In the genomic region with DNA sequence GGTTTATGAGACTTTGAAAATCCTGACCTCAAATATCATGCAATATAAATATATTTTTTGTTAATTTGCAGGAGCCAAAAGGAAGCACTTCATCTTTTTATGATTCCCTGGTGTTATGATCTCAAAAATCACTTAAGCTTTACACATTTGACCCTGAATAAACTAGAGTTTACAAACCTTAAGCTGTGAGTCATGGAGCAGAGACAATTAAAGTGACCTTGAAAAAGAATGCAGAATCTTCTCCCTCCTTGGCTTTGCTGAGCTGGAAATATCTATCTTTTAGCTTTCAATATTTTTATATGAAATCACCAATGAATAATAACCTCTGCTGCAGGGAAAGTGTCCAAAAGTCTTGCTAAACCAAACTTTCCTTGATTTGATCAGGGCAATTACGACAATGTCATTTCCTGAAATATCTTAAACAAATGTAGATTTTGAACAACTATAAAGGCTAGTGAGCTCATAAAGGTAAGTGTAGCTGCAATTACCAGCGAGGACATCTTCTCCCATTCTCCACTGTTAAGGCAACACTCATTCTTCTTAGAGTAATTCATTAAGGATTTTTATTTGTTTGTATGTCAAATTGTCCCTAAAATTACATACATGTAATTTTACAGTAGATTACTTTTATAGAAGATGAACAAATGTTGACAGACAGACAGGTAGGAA, we compare ENCODE assay signal across 26 cellular contexts.
"Had no signal": no experiment of that assay in that cellular context is flagged by ENCODE, and none has a peak within 500 bp of the region (broad histone marks: within the 10 kb centered on the region; RNA-seq: fewer than 3 reads in every experiment).

No MANE protein-coding gene starts in this region.

- H3K4me3 Mint-ChIP-seq: effector memory CD8-positive, alpha-beta T cell; mesothelial cell of epicardium; naive thymus-derived CD4-positive, alpha-beta T cell; nephron; stimulated activated memory B cell treated with anti-CD40 and anti-IgM and Interleukin-4, amounts not matched to agents 10 μg/mL and 1 μg/mL and 100 μg/mL, for 72 hours had no signal

- ATAC-seq: effector memory CD8-positive, alpha-beta T cell; gastrocnemius medialis; left lung; naive thymus-derived CD4-positive, alpha-beta T cell; psoas muscle; right cardiac atrium; stimulated activated memory B cell treated with anti-CD40 and anti-IgM and Interleukin-4, amounts not matched to agents 10 μg/mL and 1 μg/mL and 100 μg/mL, for 72 hours; stimulated activated naive CD8-positive, alpha-beta T cell treated with anti-CD3 and anti-CD28 coated beads, Interleukin-15, Interleukin-2, amounts not matched to agents 100 U/mL and 50 U/mL, for 24 hours had no signal

- H3K4me3 ChIP-seq: colonic mucosa, gastrocnemius medialis, left lung, psoas muscle, sigmoid colon, skin epidermis, spleen, testis, tibial nerve, upper lobe of left lung, uterus had no signal

- H3K27ac Mint-ChIP-seq: effector memory CD8-positive, alpha-beta T cell; mesothelial cell of epicardium; naive thymus-derived CD4-positive, alpha-beta T cell; nephron; stimulated activated memory B cell treated with anti-CD40 and anti-IgM and Interleukin-4, amounts not matched to agents 10 μg/mL and 1 μg/mL and 100 μg/mL, for 72 hours had no signal

- H3K36me3 Mint-ChIP-seq: mesothelial cell of epicardium; naive thymus-derived CD4-positive, alpha-beta T cell; stimulated activated memory B cell treated with anti-CD40 and anti-IgM and Interleukin-4, amounts not matched to agents 10 μg/mL and 1 μg/mL and 100 μg/mL, for 72 hours had no signal

- H3K27me3 ChIP-seq: colonic mucosa, gastrocnemius medialis, left lung, sigmoid colon, spleen, testis, tibial nerve, upper lobe of left lung, uterus had no signal

- DNase-seq: colonic mucosa; effector memory CD8-positive, alpha-beta T cell; foreskin fibroblast; gastrocnemius medialis; head of caudate nucleus; kidney; left lung; mesenchymal stem cell; naive thymus-derived CD4-positive, alpha-beta T cell; nucleus accumbens; posterior cingulate gyrus; psoas muscle; sigmoid colon; spleen; stimulated activated CD4-positive, alpha-beta T cell treated with anti-CD3 and anti-CD28 coated beads, Interleukin-4, amount 100 ng/mL, for 4 hours; stimulated activated naive CD8-positive, alpha-beta T cell treated with anti-CD3 and anti-CD28 coated beads, Interleukin-15, Interleukin-2, amounts not matched to agents 100 U/mL and 50 U/mL, for 24 hours; substantia nigra; testis; upper lobe of left lung; uterus had no signal

- H3K4me1 Mint-ChIP-seq: nephron; stimulated activated memory B cell treated with anti-CD40 and anti-IgM and Interleukin-4, amounts not matched to agents 10 μg/mL and 1 μg/mL and 100 μg/mL, for 72 hours had no signal

- H3K9me3 Mint-ChIP-seq: mesothelial cell of epicardium; nephron; stimulated activated memory B cell treated with anti-CD40 and anti-IgM and Interleukin-4, amounts not matched to agents 10 μg/mL and 1 μg/mL and 100 μg/mL, for 72 hours had no signal

- FAIRE-seq: kidney had no signal

- H3K36me3 ChIP-seq: colonic mucosa, gastrocnemius medialis, left lung, sigmoid colon, spleen, tibial nerve, upper lobe of left lung, uterus had no signal

- H3K27ac ChIP-seq: colonic mucosa, gastrocnemius medialis, left lung, psoas muscle, sigmoid colon, skin epidermis, spleen, testis, tibial nerve, upper lobe of left lung, uterus had no signal

- H3K27me3 Mint-ChIP-seq: effector memory CD8-positive, alpha-beta T cell; naive thymus-derived CD4-positive, alpha-beta T cell; stimulated activated memory B cell treated with anti-CD40 and anti-IgM and Interleukin-4, amounts not matched to agents 10 μg/mL and 1 μg/mL and 100 μg/mL, for 72 hours had no signal

- H3K4me1 ChIP-seq: colonic mucosa, gastrocnemius medialis, left lung, psoas muscle, sigmoid colon, spleen, testis, tibial nerve, upper lobe of left lung, uterus had no signal

- H3K9me3 ChIP-seq: colonic mucosa, gastrocnemius medialis, left lung, psoas muscle, sigmoid colon, testis, tibial nerve, upper lobe of left lung, uterus had no signal
